ENCODE assay signal across 21 cellular contexts in the genomic region with DNA sequence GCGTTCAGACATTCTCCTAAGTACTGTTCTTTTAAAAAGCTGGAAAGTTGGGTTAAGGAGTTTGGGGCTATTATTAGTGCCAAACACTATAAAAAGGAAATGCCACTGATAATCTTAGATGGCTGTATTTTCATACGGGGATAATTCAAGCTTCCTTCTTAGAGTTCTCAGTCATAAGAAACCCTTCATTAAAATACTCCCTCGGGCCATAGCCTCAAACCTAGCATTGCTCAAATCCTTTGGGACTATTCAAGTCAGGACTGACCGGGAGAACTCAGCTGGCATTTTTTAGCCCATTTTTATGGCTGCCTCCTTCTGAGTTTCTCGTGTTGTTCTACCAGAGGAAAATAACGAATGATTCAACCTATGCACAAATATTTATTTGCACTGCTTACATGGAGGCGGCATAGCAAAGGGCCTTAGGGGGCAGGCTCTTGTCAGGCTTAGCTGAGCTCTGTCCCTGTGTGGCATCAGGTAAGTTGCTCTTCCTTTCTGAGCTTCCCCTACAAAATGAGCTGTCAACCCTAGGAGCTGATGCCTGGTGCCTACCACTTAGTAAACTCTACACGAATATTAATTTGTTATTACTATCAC. TPM values are rescaled to one million over a fixed set of nuclear protein-coding genes. Genes with fewer than 3 reads are reported as not detected.
DNase-seq lines count a peak whose midpoint lies in the region; ATAC-seq, FAIRE-seq and TF ChIP-seq lines count a peak whose summit lies in the region.
"Had no signal": no experiment of that assay in that cellular context is flagged by ENCODE, and none has a peak within 500 bp of the region (broad histone marks: within the 10 kb centered on the region; RNA-seq: fewer than 3 reads in every experiment).

No MANE protein-coding gene starts in this region.

- peaks cover 3% of the 10 kb centered on the region for H3K27me3 Mint-ChIP-seq in stimulated activated naive CD8-positive, alpha-beta T cell treated with anti-CD3 and anti-CD28 coated beads, Interleukin-15, Interleukin-2, amounts not matched to agents 100 ng/mL and 50 ng/mL, for 24 hours
- H3K27me3 Mint-ChIP-seq: activated CD8-positive, alpha-beta T cell treated with anti-CD3 and anti-CD28 coated beads for 36 hours had no signal

- no peaks in the 10 kb centered on the region for H3K27me3 ChIP-seq in spleen (replicated peaks in 1 of 7)

- no peak for ATAC-seq in stimulated activated naive CD8-positive, alpha-beta T cell treated with anti-CD3 and anti-CD28 coated beads, Interleukin-15, Interleukin-2, amounts not matched to agents 100 U/mL and 50 U/mL, for 24 hours
- no peak for ATAC-seq in HG02870 (IDR thresholded peaks at IDR 0.05; ENCODE audit: unreplicated experiment)
- ATAC-seq: activated CD8-positive, alpha-beta T cell treated with anti-CD3 and anti-CD28 coated beads for 36 hours; activated T-cell treated with anti-CD3 and anti-CD28 coated beads, Interleukin-2, amount 50 U/mL, for 4 hours; left cardiac atrium had no signal

- H3K9me3 Mint-ChIP-seq in stimulated activated naive CD8-positive, alpha-beta T cell treated with anti-CD3 and anti-CD28 coated beads, Interleukin-15, Interleukin-2, amounts not matched to agents 100 ng/mL and 50 ng/mL, for 24 hours, result no peaks in the 10 kb centered on the region
- H3K9me3 Mint-ChIP-seq: activated T-cell treated with anti-CD3 and anti-CD28 coated beads, Interleukin-2, amount 50 U/mL, for 4 hours had no signal

- peak overlapping the region; percentile 96 for H3K27ac Mint-ChIP-seq in stimulated activated naive CD8-positive, alpha-beta T cell treated with anti-CD3 and anti-CD28 coated beads, Interleukin-15, Interleukin-2, amounts not matched to agents 100 ng/mL and 50 ng/mL, for 24 hours
- H3K27ac Mint-ChIP-seq: activated CD8-positive, alpha-beta T cell treated with anti-CD3 and anti-CD28 coated beads for 36 hours had no signal

- FAIRE-seq in HTR-8/SVneo (lab: Jason Lieb, UNC), result no peak

- 70 to 78% (median 77%) methylated on average over 8 of the region's 8 CpGs for WGBS in spleen, 5 donors

- H3K36me3 ChIP-seq in spleen, result no peaks in the 10 kb centered on the region

- no peak for TF ChIP-seq POLR2A in spleen (IDR thresholded peaks at IDR 0.05)

- no peak overlapping the region for H3K4me3 Mint-ChIP-seq in stimulated activated naive CD8-positive, alpha-beta T cell treated with anti-CD3 and anti-CD28 coated beads, Interleukin-15, Interleukin-2, amounts not matched to agents 100 ng/mL and 50 ng/mL, for 24 hours
- H3K4me3 Mint-ChIP-seq: activated CD8-positive, alpha-beta T cell treated with anti-CD3 and anti-CD28 coated beads for 36 hours; activated T-cell treated with anti-CD3 and anti-CD28 coated beads, Interleukin-2, amount 50 U/mL, for 4 hours; neural crest cell had no signal

- H3K36me3 Mint-ChIP-seq in stimulated activated naive CD8-positive, alpha-beta T cell treated with anti-CD3 and anti-CD28 coated beads, Interleukin-15, Interleukin-2, amounts not matched to agents 100 ng/mL and 50 ng/mL, for 24 hours (ENCODE audit: low read depth), result peaks cover 4% of the 10 kb centered on the region

- H3K4me3 ChIP-seq in fibroblast of the aortic adventitia (ENCODE audit: low read depth, low read length), result no peak overlapping the region
- H3K4me3 ChIP-seq in spleen, result no peak overlapping the region

- peaks cover 0 to 89% (median 30%) of the 10 kb centered on the region in 6 donors for H3K4me1 ChIP-seq in spleen

- intact Hi-C loops in spleen (cut with DNase I; ENCODE audit: low total_unique reads), result no loop called here

- H3K4me1 Mint-ChIP-seq in stimulated activated naive CD8-positive, alpha-beta T cell treated with anti-CD3 and anti-CD28 coated beads, Interleukin-15, Interleukin-2, amounts not matched to agents 100 ng/mL and 50 ng/mL, for 24 hours (ENCODE audit: low read depth), result peaks cover 76% of the 10 kb centered on the region

- no peaks in the 10 kb centered on the region for H3K9me3 ChIP-seq in spleen

- DNase-seq in stimulated activated naive CD8-positive, alpha-beta T cell treated with anti-CD3 and anti-CD28 coated beads, Interleukin-15, Interleukin-2, amounts not matched to agents 100 U/mL and 50 U/mL, for 24 hours, result no peak
- peak; percentile 53 for DNase-seq in RPMI7951 (ENCODE audit: low read depth)
- peak; percentile 16 for DNase-seq in fibroblast of the aortic adventitia (ENCODE audit: low read depth)
- no peak for DNase-seq in spleen
- DNase-seq in HTR-8/SVneo (ENCODE audit: insufficient read length, low spot score), result no peak
- no peak for DNase-seq in medulla oblongata (ENCODE audit: extremely low spot score)
- DNase-seq: activated CD8-positive, alpha-beta T cell treated with anti-CD3 and anti-CD28 coated beads for 36 hours; activated T-cell treated with anti-CD3 and anti-CD28 coated beads, Interleukin-2, amount 50 U/mL, for 4 hours; erythroblast; Kasumi-1; left cardiac atrium; midbrain; NCI-H1105; NCI-H2081; NCI-H446 treated with DMSO at 0.1 percent for 48 hours; SW 1271 had no signal

- no peak for TF ChIP-seq CTCF in fibroblast of the aortic adventitia (IDR thresholded peaks at IDR 0.05; ENCODE audit: insufficient read depth, low read length)
- TF ChIP-seq CTCF in spleen (IDR thresholded peaks at IDR 0.05 in 8 of 11, conservative IDR thresholded peaks at IDR 0.05 in 3 of 11), result no peak

- H3K27ac ChIP-seq in spleen, result peak overlapping the region in 1 of 8 donors; percentile 9
- H3K27ac ChIP-seq: RWPE1 had no signal

RNA-seq across cellular contexts. Expression of a gene that starts 33.5 kb away (rescaled TPM):
- 15.6 and 24.2 TPM in 2 replicates for total RNA-seq in RPMI7951 (2014; rRNA removed; shearing (Covaris generic))
- total RNA-seq in fibroblast of the aortic adventitia (ENCODE audit: low replicate concordance) (11.2 and 15.5 TPM in 2 replicates), spleen (10 to 100 TPM; 45.8 to 71.1 (median 52.9) TPM)
- 10 to 100 TPM; 10.9 to 13.0 (median 11.5) TPM for polyA plus RNA-seq in spleen

RNA-seq across cellular contexts. Expression of a gene that starts 43.2 kb away (rescaled TPM):
- total RNA-seq in RPMI7951 (2014; rRNA removed; shearing (Covaris generic)), result not detected in 2 replicates
- total RNA-seq in fibroblast of the aortic adventitia (ENCODE audit: low replicate concordance) (0.09 TPM in 1 of 2 replicates, not detected in the other), spleen (under 1 TPM in 5 of 7 donors, not detected in 2; 0.09 to 0.27 (median 0.20) TPM)
- under 1 TPM; 0.02 to 0.13 (median 0.11) TPM for polyA plus RNA-seq in spleen
- total RNA-seq: neural crest cell, temporal lobe had no signal

Comparison
In these comparisons a context has a peak if more than half of its experiments do, and no peak if none do; other contexts are left out.
1. DNase-seq: peak in RPMI7951 (single experiment) and fibroblast of the aortic adventitia (single experiment); none in stimulated activated naive CD8-positive, alpha-beta T cell treated with anti-CD3 and anti-CD28 coated beads, Interleukin-15, Interleukin-2, amounts not matched to agents 100 U/mL and 50 U/mL, for 24 hours (single experiment), spleen (single experiment), HTR-8/SVneo (single experiment) and medulla oblongata (single experiment).